ENCODE assay signal across 1 cellular context in genomic region chr1:147238053-147238902, GRCh38.
TF ChIP-seq lines count a peak whose summit lies in the region.

No MANE protein-coding gene starts in this region.

TF ChIP-seq in HepG2, 621 proteins besides CTCF, POLR2A, EP300 and RAD21 (continued from another document and continues in another):
- TF ChIP-seq ZNF318 (CRISPR knock-in tag; IDR thresholded peaks at IDR 0.05) = no peak
- no peak for TF ChIP-seq KIAA2018 (CRISPR knock-in tag; IDR thresholded peaks at IDR 0.05; ENCODE audit: borderline replicate concordance)
- no peak for TF ChIP-seq ZNF766 (CRISPR knock-in tag; IDR thresholded peaks at IDR 0.05; ENCODE audit: borderline replicate concordance)
- TF ChIP-seq ZNF589 (CRISPR knock-in tag; conservative IDR thresholded peaks at IDR 0.05) = no peak
- no peak for TF ChIP-seq U2AF1 (optimal IDR thresholded peaks at IDR 0.05; ENCODE audit: low read depth, low read length)
- TF ChIP-seq, protein P1, sequence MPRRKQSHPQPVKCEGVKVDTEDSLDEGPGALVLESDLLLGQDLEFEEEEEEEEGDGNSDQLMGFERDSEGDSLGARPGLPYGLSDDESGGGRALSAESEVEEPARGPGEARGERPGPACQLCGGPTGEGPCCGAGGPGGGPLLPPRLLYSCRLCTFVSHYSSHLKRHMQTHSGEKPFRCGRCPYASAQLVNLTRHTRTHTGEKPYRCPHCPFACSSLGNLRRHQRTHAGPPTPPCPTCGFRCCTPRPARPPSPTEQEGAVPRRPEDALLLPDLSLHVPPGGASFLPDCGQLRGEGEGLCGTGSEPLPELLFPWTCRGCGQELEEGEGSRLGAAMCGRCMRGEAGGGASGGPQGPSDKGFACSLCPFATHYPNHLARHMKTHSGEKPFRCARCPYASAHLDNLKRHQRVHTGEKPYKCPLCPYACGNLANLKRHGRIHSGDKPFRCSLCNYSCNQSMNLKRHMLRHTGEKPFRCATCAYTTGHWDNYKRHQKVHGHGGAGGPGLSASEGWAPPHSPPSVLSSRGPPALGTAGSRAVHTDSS (CRISPR knock-in tag; conservative IDR thresholded peaks at IDR 0.05) = no peak
- TF ChIP-seq SOX13 (IDR thresholded peaks at IDR 0.05) = peak; percentile 74
- peak in 1 of 2 experiments; percentile 95; a peak in 2 of 4 replicates for TF ChIP-seq SOX13 (CRISPR knock-in tag; conservative IDR thresholded peaks at IDR 0.05 in 1 of 2, IDR thresholded peaks at IDR 0.05 in 1 of 2)
- no peak for TF ChIP-seq KLF15 (CRISPR knock-in tag; IDR thresholded peaks at IDR 0.05; ENCODE audit: borderline replicate concordance)
- no peak for TF ChIP-seq KDM5B (CRISPR knock-in tag; IDR thresholded peaks at IDR 0.05; ENCODE audit: borderline replicate concordance)
- no peak for TF ChIP-seq GLI4 (CRISPR knock-in tag; IDR thresholded peaks at IDR 0.05; ENCODE audit: borderline replicate concordance)
- TF ChIP-seq FOXO1 (CRISPR knock-in tag; IDR thresholded peaks at IDR 0.05) = peak; percentile 96
- no peak for TF ChIP-seq SP140L (CRISPR knock-in tag; IDR thresholded peaks at IDR 0.05; ENCODE audit: borderline replicate concordance)
- TF ChIP-seq, protein P2, sequence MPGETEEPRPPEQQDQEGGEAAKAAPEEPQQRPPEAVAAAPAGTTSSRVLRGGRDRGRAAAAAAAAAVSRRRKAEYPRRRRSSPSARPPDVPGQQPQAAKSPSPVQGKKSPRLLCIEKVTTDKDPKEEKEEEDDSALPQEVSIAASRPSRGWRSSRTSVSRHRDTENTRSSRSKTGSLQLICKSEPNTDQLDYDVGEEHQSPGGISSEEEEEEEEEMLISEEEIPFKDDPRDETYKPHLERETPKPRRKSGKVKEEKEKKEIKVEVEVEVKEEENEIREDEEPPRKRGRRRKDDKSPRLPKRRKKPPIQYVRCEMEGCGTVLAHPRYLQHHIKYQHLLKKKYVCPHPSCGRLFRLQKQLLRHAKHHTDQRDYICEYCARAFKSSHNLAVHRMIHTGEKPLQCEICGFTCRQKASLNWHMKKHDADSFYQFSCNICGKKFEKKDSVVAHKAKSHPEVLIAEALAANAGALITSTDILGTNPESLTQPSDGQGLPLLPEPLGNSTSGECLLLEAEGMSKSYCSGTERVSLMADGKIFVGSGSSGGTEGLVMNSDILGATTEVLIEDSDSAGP (CRISPR knock-in tag; IDR thresholded peaks at IDR 0.05; ENCODE audit: borderline replicate concordance) = no peak
- TF ChIP-seq, protein P3, sequence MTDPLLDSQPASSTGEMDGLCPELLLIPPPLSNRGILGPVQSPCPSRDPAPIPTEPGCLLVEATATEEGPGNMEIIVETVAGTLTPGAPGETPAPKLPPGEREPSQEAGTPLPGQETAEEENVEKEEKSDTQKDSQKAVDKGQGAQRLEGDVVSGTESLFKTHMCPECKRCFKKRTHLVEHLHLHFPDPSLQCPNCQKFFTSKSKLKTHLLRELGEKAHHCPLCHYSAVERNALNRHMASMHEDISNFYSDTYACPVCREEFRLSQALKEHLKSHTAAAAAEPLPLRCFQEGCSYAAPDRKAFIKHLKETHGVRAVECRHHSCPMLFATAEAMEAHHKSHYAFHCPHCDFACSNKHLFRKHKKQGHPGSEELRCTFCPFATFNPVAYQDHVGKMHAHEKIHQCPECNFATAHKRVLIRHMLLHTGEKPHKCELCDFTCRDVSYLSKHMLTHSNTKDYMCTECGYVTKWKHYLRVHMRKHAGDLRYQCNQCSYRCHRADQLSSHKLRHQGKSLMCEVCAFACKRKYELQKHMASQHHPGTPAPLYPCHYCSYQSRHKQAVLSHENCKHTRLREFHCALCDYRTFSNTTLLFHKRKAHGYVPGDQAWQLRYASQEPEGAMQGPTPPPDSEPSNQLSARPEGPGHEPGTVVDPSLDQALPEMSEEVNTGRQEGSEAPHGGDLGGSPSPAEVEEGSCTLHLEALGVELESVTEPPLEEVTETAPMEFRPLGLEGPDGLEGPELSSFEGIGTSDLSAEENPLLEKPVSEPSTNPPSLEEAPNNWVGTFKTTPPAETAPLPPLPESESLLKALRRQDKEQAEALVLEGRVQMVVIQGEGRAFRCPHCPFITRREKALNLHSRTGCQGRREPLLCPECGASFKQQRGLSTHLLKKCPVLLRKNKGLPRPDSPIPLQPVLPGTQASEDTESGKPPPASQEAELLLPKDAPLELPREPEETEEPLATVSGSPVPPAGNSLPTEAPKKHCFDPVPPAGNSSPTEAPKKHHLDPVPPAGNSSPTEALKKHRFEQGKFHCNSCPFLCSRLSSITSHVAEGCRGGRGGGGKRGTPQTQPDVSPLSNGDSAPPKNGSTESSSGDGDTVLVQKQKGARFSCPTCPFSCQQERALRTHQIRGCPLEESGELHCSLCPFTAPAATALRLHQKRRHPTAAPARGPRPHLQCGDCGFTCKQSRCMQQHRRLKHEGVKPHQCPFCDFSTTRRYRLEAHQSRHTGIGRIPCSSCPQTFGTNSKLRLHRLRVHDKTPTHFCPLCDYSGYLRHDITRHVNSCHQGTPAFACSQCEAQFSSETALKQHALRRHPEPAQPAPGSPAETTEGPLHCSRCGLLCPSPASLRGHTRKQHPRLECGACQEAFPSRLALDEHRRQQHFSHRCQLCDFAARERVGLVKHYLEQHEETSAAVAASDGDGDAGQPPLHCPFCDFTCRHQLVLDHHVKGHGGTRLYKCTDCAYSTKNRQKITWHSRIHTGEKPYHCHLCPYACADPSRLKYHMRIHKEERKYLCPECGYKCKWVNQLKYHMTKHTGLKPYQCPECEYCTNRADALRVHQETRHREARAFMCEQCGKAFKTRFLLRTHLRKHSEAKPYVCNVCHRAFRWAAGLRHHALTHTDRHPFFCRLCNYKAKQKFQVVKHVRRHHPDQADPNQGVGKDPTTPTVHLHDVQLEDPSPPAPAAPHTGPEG (CRISPR knock-in tag; IDR thresholded peaks at IDR 0.05) = no peak
- TF ChIP-seq ZNF232 (CRISPR knock-in tag; IDR thresholded peaks at IDR 0.05; ENCODE audit: borderline replicate concordance) = 0 out of 2 replicates have a peak, but pooled peaks have one; percentile 28
- TF ChIP-seq MIER3 (CRISPR knock-in tag; IDR thresholded peaks at IDR 0.05; ENCODE audit: borderline replicate concordance) = peak; percentile 82; the same call in 1 of the 2 replicates
- TF ChIP-seq ZNF652 (CRISPR knock-in tag; IDR thresholded peaks at IDR 0.05; ENCODE audit: borderline replicate concordance, low read depth) = no peak; the same call in 1 of the 2 replicates
- no peak for TF ChIP-seq ZNF570 (CRISPR knock-in tag; IDR thresholded peaks at IDR 0.05; ENCODE audit: borderline replicate concordance)
- TF ChIP-seq ZFP41 (CRISPR knock-in tag; IDR thresholded peaks at IDR 0.05; ENCODE audit: borderline replicate concordance) = no peak
- TF ChIP-seq GTF2F1 (IDR thresholded peaks at IDR 0.05; ENCODE audit: low read length) = no peak
- TF ChIP-seq CERS6 (CRISPR knock-in tag; IDR thresholded peaks at IDR 0.05) = no peak
- TF ChIP-seq ARNT (IDR thresholded peaks at IDR 0.05) = no peak
